In genomic region chr17:8118769-8119574, GRCh38 we compare ENCODE assay signal across 1 cellular context.
A peak's percentile ranks its signal among the peaks of the same experiment; 100 is the strongest.
TF ChIP-seq lines count a peak whose summit lies in the region.

No MANE protein-coding gene starts in this region.

TF ChIP-seq in HepG2, 621 proteins besides CTCF, POLR2A, EP300 and RAD21 (continued from another document and continues in another):
- TF ChIP-seq SRY (CRISPR knock-in tag; IDR thresholded peaks at IDR 0.05): 0 out of 2 replicates have a peak, but pooled peaks have one; percentile 47
- peak; percentile 46; the same call in 1 of the 2 replicates for TF ChIP-seq ZNF556 (CRISPR knock-in tag; IDR thresholded peaks at IDR 0.05; ENCODE audit: borderline replicate concordance)
- no peak for TF ChIP-seq REXO4 (CRISPR knock-in tag; IDR thresholded peaks at IDR 0.05; ENCODE audit: borderline replicate concordance)
- TF ChIP-seq ZFP36L1 (CRISPR knock-in tag; IDR thresholded peaks at IDR 0.05): peak; percentile 36; the same call in 1 of the 2 replicates
- TF ChIP-seq XBP1 (CRISPR knock-in tag; IDR thresholded peaks at IDR 0.05): no peak
- TF ChIP-seq ZFY (CRISPR knock-in tag; IDR thresholded peaks at IDR 0.05): no peak; the same call in 1 of the 2 replicates
- peak; percentile 100 for TF ChIP-seq ZNF24 (IDR thresholded peaks at IDR 0.05)
- 0 out of 2 replicates have a peak, but pooled peaks have one; percentile 43 for TF ChIP-seq ZFX (CRISPR knock-in tag; IDR thresholded peaks at IDR 0.05; ENCODE audit: low read depth)
- no peak for TF ChIP-seq GABPA (IDR thresholded peaks at IDR 0.05; ENCODE audit: low read depth, low read length)
- no peak for TF ChIP-seq GABPA (CRISPR knock-in tag; IDR thresholded peaks at IDR 0.05; ENCODE audit: low read depth)
- 0 out of 2 replicates have a peak, but pooled peaks have one; percentile 31 for TF ChIP-seq ZNF274 (CRISPR knock-in tag; IDR thresholded peaks at IDR 0.05)
- no peak for TF ChIP-seq ZNF317 (CRISPR knock-in tag; IDR thresholded peaks at IDR 0.05)
- no peak for TF ChIP-seq THAP8 (CRISPR knock-in tag; IDR thresholded peaks at IDR 0.05; ENCODE audit: borderline replicate concordance)
- TF ChIP-seq EHMT2 (IDR thresholded peaks at IDR 0.05; ENCODE audit: borderline replicate concordance, low read depth, low read length): no peak
- peak; percentile 49; the same call in 1 of the 2 replicates for TF ChIP-seq SIN3A (IDR thresholded peaks at IDR 0.05; ENCODE audit: borderline replicate concordance, low read depth, low read length)
- no peak for TF ChIP-seq JDP2 (CRISPR knock-in tag; IDR thresholded peaks at IDR 0.05; ENCODE audit: borderline replicate concordance)
- TF ChIP-seq MTERF4 (CRISPR knock-in tag; IDR thresholded peaks at IDR 0.05): no peak
- TF ChIP-seq ZNF766 (CRISPR knock-in tag; IDR thresholded peaks at IDR 0.05; ENCODE audit: borderline replicate concordance): peak; percentile 28; the same call in 1 of the 2 replicates
- TF ChIP-seq ZNF713 (CRISPR knock-in tag; IDR thresholded peaks at IDR 0.05): no peak
- TF ChIP-seq ZNF761 (CRISPR knock-in tag; conservative IDR thresholded peaks at IDR 0.05): no peak
- TF ChIP-seq ZFP91 (CRISPR knock-in tag; IDR thresholded peaks at IDR 0.05; ENCODE audit: borderline replicate concordance): no peak; the same call in 1 of the 2 replicates
- TF ChIP-seq ETV6 (CRISPR knock-in tag; conservative IDR thresholded peaks at IDR 0.05): no peak
- no peak for TF ChIP-seq ZNF326 (CRISPR knock-in tag; IDR thresholded peaks at IDR 0.05; ENCODE audit: borderline replicate concordance)
- peak; percentile 37; the same call in 1 of the 2 replicates for TF ChIP-seq POGK (CRISPR knock-in tag; conservative IDR thresholded peaks at IDR 0.05)
- TF ChIP-seq MIER3 (CRISPR knock-in tag; IDR thresholded peaks at IDR 0.05; ENCODE audit: borderline replicate concordance): no peak
- peak; percentile 48; the same call in 1 of the 2 replicates for TF ChIP-seq HNF4G (IDR thresholded peaks at IDR 0.05; ENCODE audit: borderline replicate concordance, low read depth, low read length)
- no peak for TF ChIP-seq HNF4G (CRISPR knock-in tag; IDR thresholded peaks at IDR 0.05; ENCODE audit: borderline replicate concordance, low read depth)
- TF ChIP-seq ZNF569 (CRISPR knock-in tag; IDR thresholded peaks at IDR 0.05; ENCODE audit: borderline replicate concordance): no peak
- TF ChIP-seq MIXL1 (CRISPR knock-in tag; IDR thresholded peaks at IDR 0.05): no peak; the same call in 1 of the 2 replicates
- no peak for TF ChIP-seq ZNF337 (CRISPR knock-in tag; IDR thresholded peaks at IDR 0.05; ENCODE audit: borderline replicate concordance, low read depth)
- no peak for TF ChIP-seq ARNTL (CRISPR knock-in tag; IDR thresholded peaks at IDR 0.05)
- TF ChIP-seq AKAP8 (CRISPR knock-in tag; IDR thresholded peaks at IDR 0.05): no peak
- TF ChIP-seq ZNF263 (CRISPR knock-in tag; IDR thresholded peaks at IDR 0.05): no peak; the same call in 1 of the 2 replicates
- TF ChIP-seq ZFP82 (CRISPR knock-in tag; IDR thresholded peaks at IDR 0.05; ENCODE audit: borderline replicate concordance): no peak
- TF ChIP-seq AHDC1 (CRISPR knock-in tag; IDR thresholded peaks at IDR 0.05; ENCODE audit: borderline replicate concordance): no peak
- no peak for TF ChIP-seq BCL6 (CRISPR knock-in tag; IDR thresholded peaks at IDR 0.05)
- no peak for TF ChIP-seq AGO2 (optimal IDR thresholded peaks at IDR 0.05; ENCODE audit: low read depth, low read length)
- no peak for TF ChIP-seq HES4 (CRISPR knock-in tag; IDR thresholded peaks at IDR 0.05; ENCODE audit: borderline replicate concordance)
- no peak for TF ChIP-seq ATF6 (CRISPR knock-in tag; conservative IDR thresholded peaks at IDR 0.05)
- no peak for TF ChIP-seq ZNF362 (CRISPR knock-in tag; IDR thresholded peaks at IDR 0.05; ENCODE audit: borderline replicate concordance)
- TF ChIP-seq ZNF530 (CRISPR knock-in tag; IDR thresholded peaks at IDR 0.05; ENCODE audit: low read depth): no peak
- TF ChIP-seq SRF (IDR thresholded peaks at IDR 0.05; ENCODE audit: low read depth, low read length): no peak
- no peak for TF ChIP-seq ATF1 (CRISPR knock-in tag; IDR thresholded peaks at IDR 0.05)
- 0 out of 2 replicates have a peak, but pooled peaks have one; percentile 13 for TF ChIP-seq ZSCAN9 (CRISPR knock-in tag; IDR thresholded peaks at IDR 0.05; ENCODE audit: borderline replicate concordance)
- TF ChIP-seq NKX3-1 (CRISPR knock-in tag; IDR thresholded peaks at IDR 0.05): no peak
- no peak for TF ChIP-seq ZBTB7A (CRISPR knock-in tag; IDR thresholded peaks at IDR 0.05)
- TF ChIP-seq SIX4 (CRISPR knock-in tag; IDR thresholded peaks at IDR 0.05): no peak
- TF ChIP-seq STAT6 (CRISPR knock-in tag; IDR thresholded peaks at IDR 0.05; ENCODE audit: borderline replicate concordance): no peak
- TF ChIP-seq ZNF276 (CRISPR knock-in tag; IDR thresholded peaks at IDR 0.05; ENCODE audit: low read depth): no peak
